1 cellular context compared by ENCODE assay signal in genomic region chr2:117957616-117958015, GRCh38.
TF ChIP-seq lines count a peak whose summit lies in the region.

No MANE protein-coding gene starts in this region.

TF ChIP-seq in SK-N-SH, 30 proteins besides CTCF, POLR2A, EP300 and RAD21 (continued from another document):
- TF ChIP-seq MXI1 (IDR thresholded peaks at IDR 0.05; ENCODE audit: low read depth, low read length): no peak
- TF ChIP-seq RXRA (IDR thresholded peaks at IDR 0.05; ENCODE audit: borderline replicate concordance, low read depth): no peak
- TF ChIP-seq JUND (IDR thresholded peaks at IDR 0.05): no peak
- TF ChIP-seq CHD2 (IDR thresholded peaks at IDR 0.05; ENCODE audit: low read length, partially characterized antibody): no peak
- TF ChIP-seq NRF1 (IDR thresholded peaks at IDR 0.05; ENCODE audit: low read depth, low read length): no peak
- no peak for TF ChIP-seq NFIC (IDR thresholded peaks at IDR 0.05; ENCODE audit: borderline replicate concordance)
